In genomic region chr17:76682306-76682705, GRCh38 we compare ENCODE assay signal across 14 cellular contexts. TPM values are rescaled to one million over a fixed set of nuclear protein-coding genes. Genes with fewer than 3 reads are reported as not detected.
DNase-seq lines count a peak whose midpoint lies in the region; ATAC-seq and TF ChIP-seq lines count a peak whose summit lies in the region.
"Had no signal": no experiment of that assay in that cellular context is flagged by ENCODE, and none has a peak within 500 bp of the region (broad histone marks: within the 10 kb centered on the region; RNA-seq: fewer than 3 reads in every experiment).

No MANE protein-coding gene starts in this region.

- H3K4me3 ChIP-seq in fibroblast of lung (replicated peaks in 1 of 4; ENCODE audit: control extremely low read depth in 1 of 4, insufficient read depth in 1 of 4, low read depth in 3 of 4, low read length in 4 of 4) (no peak overlapping the region), PC-9 (no peak overlapping the region)

- TF ChIP-seq CTCF in fibroblast of lung (conservative IDR thresholded peaks at IDR 0.05 in 1 of 2, IDR thresholded peaks at IDR 0.05 in 1 of 2; ENCODE audit: low read depth in 1 of 2, low read length in 2 of 2): no peak
- no peak for TF ChIP-seq CTCF in PC-9 (conservative IDR thresholded peaks at IDR 0.05)

- H3K27ac Mint-ChIP-seq in activated T-cell treated with anti-CD3 and anti-CD28 coated beads, Interleukin-2, amount 50 U/mL, for 72 hours: no peak overlapping the region
- peak overlapping the region; percentile 36 to 68 for H3K27ac Mint-ChIP-seq in natural killer cell treated with Interleukin-12 subunit alpha and Interleukin-12 subunit beta and Interleukin-15 and Interleukin-18, amount 100 ng/mL, for 72 hours
- H3K27ac Mint-ChIP-seq: activated CD8-positive, alpha-beta T cell treated with anti-CD3 and anti-CD28 coated beads for 36 hours; memory B cell had no signal

- H3K27me3 ChIP-seq in fibroblast of lung (ENCODE audit: control insufficient read depth, insufficient read depth, low read length): no peaks in the 10 kb centered on the region
- H3K27me3 ChIP-seq in PC-9 (ENCODE audit: insufficient read depth, low read depth): no peaks in the 10 kb centered on the region

- peak overlapping the region; percentile 35 for H3K4me3 Mint-ChIP-seq in activated T-cell treated with anti-CD3 and anti-CD28 coated beads, Interleukin-2, amount 50 U/mL, for 4 hours
- H3K4me3 Mint-ChIP-seq in activated T-cell treated with anti-CD3 and anti-CD28 coated beads, Interleukin-2, amount 50 U/mL, for 72 hours: no peak overlapping the region
- peak overlapping the region; percentile 60 for H3K4me3 Mint-ChIP-seq in natural killer cell treated with Interleukin-12 subunit alpha and Interleukin-12 subunit beta and Interleukin-15 and Interleukin-18, amount 100 ng/mL, for 72 hours
- H3K4me3 Mint-ChIP-seq: activated CD8-positive, alpha-beta T cell treated with anti-CD3 and anti-CD28 coated beads for 36 hours; memory B cell had no signal

- H3K4me2 ChIP-seq in fibroblast of lung (ENCODE audit: extremely low read depth, insufficient read depth, low read length) (peak overlapping the region; percentile 8), PC-9 (no peak overlapping the region)

- POLR2A ChIA-PET in PC-9 (lab: Charles Lee; ENCODE audit: unreplicated experiment): no interaction called here

- no peaks in the 10 kb centered on the region for H3K27me3 Mint-ChIP-seq in activated T-cell treated with anti-CD3 and anti-CD28 coated beads, Interleukin-2, amount 50 U/mL, for 4 hours (ENCODE audit: low read depth)
- no peaks in the 10 kb centered on the region for H3K27me3 Mint-ChIP-seq in activated T-cell treated with anti-CD3 and anti-CD28 coated beads, Interleukin-2, amount 50 U/mL, for 72 hours (ENCODE audit: low read depth)
- H3K27me3 Mint-ChIP-seq in natural killer cell treated with Interleukin-12 subunit alpha and Interleukin-12 subunit beta and Interleukin-15 and Interleukin-18, amount 100 ng/mL, for 72 hours: no peaks in the 10 kb centered on the region
- H3K27me3 Mint-ChIP-seq: activated CD8-positive, alpha-beta T cell treated with anti-CD3 and anti-CD28 coated beads for 36 hours had no signal

- H2AFZ ChIP-seq in fibroblast of lung (ENCODE audit: low read length): no peak overlapping the region
- H2AFZ ChIP-seq in PC-9: no peak overlapping the region

- no peak for ATAC-seq in activated T-cell treated with anti-CD3 and anti-CD28 coated beads, Interleukin-2, amount 50 U/mL, for 4 hours
- no peak for ATAC-seq in activated T-cell treated with anti-CD3 and anti-CD28 coated beads, Interleukin-2, amount 50 U/mL, for 72 hours (replicated peaks in 1 of 2)
- ATAC-seq in natural killer cell treated with Interleukin-12 subunit alpha and Interleukin-12 subunit beta and Interleukin-15 and Interleukin-18, amount 100 ng/mL, for 72 hours: no peak
- no peak for ATAC-seq in GM18519 (IDR thresholded peaks at IDR 0.05; ENCODE audit: low FRiP score, unreplicated experiment)
- ATAC-seq: activated CD8-positive, alpha-beta T cell treated with anti-CD3 and anti-CD28 coated beads for 36 hours; stimulated activated naive CD8-positive, alpha-beta T cell treated with anti-CD3 and anti-CD28 coated beads, Interleukin-15, Interleukin-2, amounts not matched to agents 100 U/mL and 50 U/mL, for 24 hours had no signal

- BruUV-seq in PC-9 (replicated peaks; lab: Mats Ljungman, UMichigan): no TSS peak

- H3K79me2 ChIP-seq in fibroblast of lung (ENCODE audit: control insufficient read depth, insufficient read depth, low read length) (no peaks in the 10 kb centered on the region), PC-9 (ENCODE audit: low read depth) (no peaks in the 10 kb centered on the region)

- H4K20me1 ChIP-seq in fibroblast of lung (ENCODE audit: control insufficient read depth, extremely low read depth, insufficient read depth, low read length) (no peaks in the 10 kb centered on the region), PC-9 (ENCODE audit: insufficient read depth) (no peaks in the 10 kb centered on the region)

- intact Hi-C loops in PC-9 (cut with micrococcal nuclease; ENCODE audit: unreplicated experiment): no loop called here

- H3F3A ChIP-seq in PC-9 (ENCODE audit: insufficient read depth, low read depth): no peaks in the 10 kb centered on the region

- H3K9me3 ChIP-seq in fibroblast of lung (ENCODE audit: control insufficient read depth, insufficient read depth, low read depth, low read length): no peaks in the 10 kb centered on the region
- no peaks in the 10 kb centered on the region for H3K9me3 ChIP-seq in PC-9 (ENCODE audit: insufficient read depth, low read depth)

- peaks cover 14% of the 10 kb centered on the region for H3K36me3 ChIP-seq in fibroblast of lung (ENCODE audit: control insufficient read depth, insufficient read depth, low read length)
- H3K36me3 ChIP-seq in PC-9 (ENCODE audit: low read depth): no peaks in the 10 kb centered on the region

- no peaks in the 10 kb centered on the region for H3K36me3 Mint-ChIP-seq in activated T-cell treated with anti-CD3 and anti-CD28 coated beads, Interleukin-2, amount 50 U/mL, for 4 hours (ENCODE audit: insufficient read depth)
- no peaks in the 10 kb centered on the region for H3K36me3 Mint-ChIP-seq in activated T-cell treated with anti-CD3 and anti-CD28 coated beads, Interleukin-2, amount 50 U/mL, for 72 hours (ENCODE audit: insufficient read depth in 2 of 2)
- no peaks in the 10 kb centered on the region for H3K36me3 Mint-ChIP-seq in natural killer cell treated with Interleukin-12 subunit alpha and Interleukin-12 subunit beta and Interleukin-15 and Interleukin-18, amount 100 ng/mL, for 72 hours
- H3K36me3 Mint-ChIP-seq: memory B cell had no signal

- H3K4me1 ChIP-seq in fibroblast of lung (ENCODE audit: control insufficient read depth, extremely low read depth, insufficient read depth, low read length) (peaks cover 4% of the 10 kb centered on the region), PC-9 (replicated peaks; ENCODE audit: insufficient read depth) (no peaks in the 10 kb centered on the region)

- peaks cover 16% of the 10 kb centered on the region for H3K4me1 Mint-ChIP-seq in activated T-cell treated with anti-CD3 and anti-CD28 coated beads, Interleukin-2, amount 50 U/mL, for 4 hours (ENCODE audit: low read depth)
- peaks cover 7% of the 10 kb centered on the region for H3K4me1 Mint-ChIP-seq in activated T-cell treated with anti-CD3 and anti-CD28 coated beads, Interleukin-2, amount 50 U/mL, for 72 hours (ENCODE audit: low read depth)
- peaks cover 18 to 25% of the 10 kb centered on the region in 2 donors for H3K4me1 Mint-ChIP-seq in natural killer cell treated with Interleukin-12 subunit alpha and Interleukin-12 subunit beta and Interleukin-15 and Interleukin-18, amount 100 ng/mL, for 72 hours (ENCODE audit: low read depth in 2 of 2)
- H3K4me1 Mint-ChIP-seq: memory B cell had no signal

- H3K9ac ChIP-seq in fibroblast of lung (ENCODE audit: insufficient read depth, low read length): no peak overlapping the region

- no peak for DNase-seq in activated T-cell treated with anti-CD3 and anti-CD28 coated beads, Interleukin-2, amount 50 U/mL, for 4 hours
- DNase-seq in activated T-cell treated with anti-CD3 and anti-CD28 coated beads, Interleukin-2, amount 50 U/mL, for 72 hours: no peak
- peak; percentile 75 to 90 for DNase-seq in fibroblast of lung (ENCODE audit: low read depth in 2 of 2)
- no peak for DNase-seq in natural killer cell treated with Interleukin-12 subunit alpha and Interleukin-12 subunit beta and Interleukin-15 and Interleukin-18, amount 100 ng/mL, for 72 hours (ENCODE audit: low spot score)
- no peak for DNase-seq in PC-9
- DNase-seq in 8988T: no peak
- DNase-seq in NCI-H1417 treated with DMSO at 0.1 percent for 48 hours (lab: John Stamatoyannopoulos, UW): no peak
- DNase-seq: activated CD8-positive, alpha-beta T cell treated with anti-CD3 and anti-CD28 coated beads for 36 hours; MM.1S; NCI-H748 treated with DMSO at 0.1 percent for 48 hours; stimulated activated naive CD8-positive, alpha-beta T cell treated with anti-CD3 and anti-CD28 coated beads, Interleukin-15, Interleukin-2, amounts not matched to agents 100 U/mL and 50 U/mL, for 24 hours had no signal

- H3K27ac ChIP-seq in fibroblast of lung (ENCODE audit: insufficient read depth, low read length): peak overlapping the region; percentile 22
- no peak overlapping the region for H3K27ac ChIP-seq in PC-9

- H3K9me2 ChIP-seq in PC-9 (ENCODE audit: insufficient read depth): no peaks in the 10 kb centered on the region

- CTCF ChIA-PET in PC-9 (lab: Charles Lee): interaction anchor here (1.7 to 2.4 kb wide), 5 partner anchors 51 to 160 kb away, joined by 6 to 11 read pairs (median 7); no protein-coding TSS in a partner anchor

- no peaks in the 10 kb centered on the region for H3K9me3 Mint-ChIP-seq in activated T-cell treated with anti-CD3 and anti-CD28 coated beads, Interleukin-2, amount 50 U/mL, for 4 hours
- no peaks in the 10 kb centered on the region for H3K9me3 Mint-ChIP-seq in activated T-cell treated with anti-CD3 and anti-CD28 coated beads, Interleukin-2, amount 50 U/mL, for 72 hours
- no peaks in the 10 kb centered on the region for H3K9me3 Mint-ChIP-seq in natural killer cell treated with Interleukin-12 subunit alpha and Interleukin-12 subunit beta and Interleukin-15 and Interleukin-18, amount 100 ng/mL, for 72 hours
- H3K9me3 Mint-ChIP-seq: activated CD8-positive, alpha-beta T cell treated with anti-CD3 and anti-CD28 coated beads for 36 hours; memory B cell had no signal

RNA-seq across cellular contexts. Expression of gene MXRA7, which starts 28.5 kb away (rescaled TPM):
- 1 to 10 TPM; 2.0 to 2.3 (median 2.0) TPM for total RNA-seq in activated T-cell treated with anti-CD3 and anti-CD28 coated beads, Interleukin-2, amount 50 U/mL, for 4 hours
- total RNA-seq in activated T-cell treated with anti-CD3 and anti-CD28 coated beads, Interleukin-2, amount 50 U/mL, for 72 hours: 10 to 100 TPM; 17.4 to 21.8 TPM
- 127 and 142 TPM in 2 replicates for total RNA-seq in fibroblast of lung
- 215 and 307 TPM in 2 replicates for polyA plus RNA-seq in fibroblast of lung
- polyA plus RNA-seq in fibroblast of lung (2012): 189 and 250 TPM in 2 replicates
- polyA minus RNA-seq in fibroblast of lung (ENCODE audit: low replicate concordance): 200 and 284 TPM in 2 replicates
- total RNA-seq in natural killer cell treated with Interleukin-12 subunit alpha and Interleukin-12 subunit beta and Interleukin-15 and Interleukin-18, amount 100 ng/mL, for 72 hours: 10 to 100 TPM; 18.1 to 19.4 TPM
- total RNA-seq in PC-9 (2021): 5.5 and 8.9 TPM in 2 replicates

RNA-seq across cellular contexts. Expression of gene ST6GALNAC1, which starts 38.7 kb away (rescaled TPM):
- total RNA-seq in activated T-cell treated with anti-CD3 and anti-CD28 coated beads, Interleukin-2, amount 50 U/mL, for 4 hours: 1 to 10 TPM in 1 of 3 donors, under 1 TPM in 2; 0.57 to 1.1 (median 0.63) TPM
- 1 to 10 TPM in 1 of 2 donors, under 1 TPM in 1; 0.44 to 1.8 TPM for total RNA-seq in activated T-cell treated with anti-CD3 and anti-CD28 coated beads, Interleukin-2, amount 50 U/mL, for 72 hours
- total RNA-seq in fibroblast of lung: not detected in 2 replicates
- polyA plus RNA-seq in fibroblast of lung: not detected in 2 replicates
- polyA plus RNA-seq in fibroblast of lung (2012): not detected in 2 replicates
- polyA minus RNA-seq in fibroblast of lung (ENCODE audit: low replicate concordance): not detected in 2 replicates
- not detected for total RNA-seq in natural killer cell treated with Interleukin-12 subunit alpha and Interleukin-12 subunit beta and Interleukin-15 and Interleukin-18, amount 100 ng/mL, for 72 hours
- 0.75 and 0.76 TPM in 2 replicates for total RNA-seq in PC-9 (2021)
- total RNA-seq: activated CD8-positive, alpha-beta T cell treated with anti-CD3 and anti-CD28 coated beads for 36 hours; H7 had no signal

RNA-seq across cellular contexts. Expression of gene JMJD6, which starts 44.1 kb away (rescaled TPM):
- 10 to 100 TPM; 67.3 to 73.2 (median 68.7) TPM for total RNA-seq in activated T-cell treated with anti-CD3 and anti-CD28 coated beads, Interleukin-2, amount 50 U/mL, for 4 hours
- total RNA-seq in activated T-cell treated with anti-CD3 and anti-CD28 coated beads, Interleukin-2, amount 50 U/mL, for 72 hours: 10 to 100 TPM; 56.5 to 67.2 TPM
- total RNA-seq in fibroblast of lung (13.6 and 16.2 TPM in 2 replicates), PC-9 (2021) (19.4 and 25.2 TPM in 2 replicates)
- 16.5 and 17.7 TPM in 2 replicates for polyA plus RNA-seq in fibroblast of lung
- 36.7 and 39.6 TPM in 2 replicates for polyA plus RNA-seq in fibroblast of lung (2012)
- polyA minus RNA-seq in fibroblast of lung (ENCODE audit: low replicate concordance): 32.0 and 51.9 TPM in 2 replicates
- 10 to 100 TPM; 74.3 to 97.1 TPM for total RNA-seq in natural killer cell treated with Interleukin-12 subunit alpha and Interleukin-12 subunit beta and Interleukin-15 and Interleukin-18, amount 100 ng/mL, for 72 hours

RNA-seq across cellular contexts. Expression of gene METTL23, which starts 44.3 kb away (rescaled TPM):
- 10 to 100 TPM; 31.4 to 34.4 (median 31.5) TPM for total RNA-seq in activated T-cell treated with anti-CD3 and anti-CD28 coated beads, Interleukin-2, amount 50 U/mL, for 4 hours
- total RNA-seq in activated T-cell treated with anti-CD3 and anti-CD28 coated beads, Interleukin-2, amount 50 U/mL, for 72 hours: 10 to 100 TPM; 25.4 to 30.7 TPM
- total RNA-seq in fibroblast of lung (21.1 and 26.4 TPM in 2 replicates), PC-9 (2021) (31.7 and 40.5 TPM in 2 replicates)
- 34.5 and 35.1 TPM in 2 replicates for polyA plus RNA-seq in fibroblast of lung
- polyA plus RNA-seq in fibroblast of lung (2012): 28.1 and 31.8 TPM in 2 replicates
- 9.5 and 15.8 TPM in 2 replicates for polyA minus RNA-seq in fibroblast of lung (ENCODE audit: low replicate concordance)
- 10 to 100 TPM; 26.4 to 37.0 TPM for total RNA-seq in natural killer cell treated with Interleukin-12 subunit alpha and Interleukin-12 subunit beta and Interleukin-15 and Interleukin-18, amount 100 ng/mL, for 72 hours

RNA-seq across cellular contexts. Expression of gene SRSF2, which starts 54.8 kb away (rescaled TPM):
- 100 to 1,000 TPM; 845 to 927 (median 920) TPM for total RNA-seq in activated T-cell treated with anti-CD3 and anti-CD28 coated beads, Interleukin-2, amount 50 U/mL, for 4 hours
- 100 to 1,000 TPM; 260 to 275 TPM for total RNA-seq in activated T-cell treated with anti-CD3 and anti-CD28 coated beads, Interleukin-2, amount 50 U/mL, for 72 hours
- total RNA-seq in fibroblast of lung: 59.6 and 77.5 TPM in 2 replicates
- 203 and 238 TPM in 2 replicates for polyA plus RNA-seq in fibroblast of lung
- 156 and 211 TPM in 2 replicates for polyA plus RNA-seq in fibroblast of lung (2012)
- 72.2 and 86.0 TPM in 2 replicates for polyA minus RNA-seq in fibroblast of lung (ENCODE audit: low replicate concordance)
- 100 to 1,000 TPM; 373 to 571 TPM for total RNA-seq in natural killer cell treated with Interleukin-12 subunit alpha and Interleukin-12 subunit beta and Interleukin-15 and Interleukin-18, amount 100 ng/mL, for 72 hours
- total RNA-seq in PC-9 (2021): 186 and 187 TPM in 2 replicates

Comparison
In these comparisons a context has a peak if more than half of its experiments do, and no peak if none do; other contexts are left out.
1. H3K4me3 Mint-ChIP-seq: peak in activated T-cell treated with anti-CD3 and anti-CD28 coated beads, Interleukin-2, amount 50 U/mL, for 4 hours (single experiment) and natural killer cell treated with Interleukin-12 subunit alpha and Interleukin-12 subunit beta and Interleukin-15 and Interleukin-18, amount 100 ng/mL, for 72 hours (single experiment); none in activated T-cell treated with anti-CD3 and anti-CD28 coated beads, Interleukin-2, amount 50 U/mL, for 72 hours (0 of 2).
2. DNase-seq: peak in fibroblast of lung (2 of 2); none in activated T-cell treated with anti-CD3 and anti-CD28 coated beads, Interleukin-2, amount 50 U/mL, for 4 hours (single experiment), activated T-cell treated with anti-CD3 and anti-CD28 coated beads, Interleukin-2, amount 50 U/mL, for 72 hours (0 of 2), natural killer cell treated with Interleukin-12 subunit alpha and Interleukin-12 subunit beta and Interleukin-15 and Interleukin-18, amount 100 ng/mL, for 72 hours (single experiment), PC-9 (0 of 2), 8988T (single experiment) and NCI-H1417 treated with DMSO at 0.1 percent for 48 hours (single experiment).